In the genomic region with DNA sequence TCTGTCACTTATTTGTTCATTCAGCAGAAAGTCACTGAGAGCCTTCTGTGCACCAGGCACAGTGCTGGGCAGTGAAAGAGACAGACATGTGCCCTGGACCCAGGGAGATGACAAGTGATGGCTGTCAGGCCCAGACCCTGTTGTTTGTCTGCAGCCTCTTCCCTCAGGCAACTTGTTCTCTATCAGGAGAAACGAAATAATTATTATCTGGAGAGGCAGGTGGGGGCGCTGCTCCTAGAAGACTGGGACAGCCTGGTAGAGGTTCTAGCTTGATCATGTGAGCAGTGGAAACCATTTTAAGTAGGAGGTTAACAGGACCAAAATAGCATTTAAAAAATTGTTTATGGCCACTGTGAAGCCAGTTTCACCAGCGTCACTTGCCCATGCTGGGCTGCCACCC, we compare ENCODE assay signal across 8 cellular contexts. TPM values are rescaled to one million over a fixed set of nuclear protein-coding genes. Genes with fewer than 3 reads are reported as not detected.
DNase-seq lines count a peak whose midpoint lies in the region; ATAC-seq and TF ChIP-seq lines count a peak whose summit lies in the region.
"Not testable (repeated sequence)": the region's sequence is repeated elsewhere in the genome, so short reads cannot be mapped to it uniquely, and the experiment has no call there.

No MANE protein-coding gene starts in this region.

- not testable (repeated sequence) for H3K36me3 ChIP-seq in CD4-positive, CD25-positive, alpha-beta regulatory T cell (ENCODE audit: control insufficient read depth, insufficient read depth, low read length); Loucy (ENCODE audit: insufficient read depth, low read length); endodermal cell (ENCODE audit: control insufficient read depth, insufficient read depth, low read length)

- H3F3A ChIP-seq in Loucy (ENCODE audit: low read depth) = not testable (repeated sequence)

- H4K20me1 ChIP-seq in Loucy (ENCODE audit: insufficient read depth, low read length, poor library complexity, severe bottlenecking) = not testable (repeated sequence)

- peak overlapping the region; percentile 86 for H3K4me2 ChIP-seq in Loucy (ENCODE audit: low read depth, low read length, poor library complexity, severe bottlenecking)

- peaks cover 32% of the 10 kb centered on the region for H3K79me2 ChIP-seq in Loucy (ENCODE audit: insufficient read depth, low read length)

- H3K27me3 ChIP-seq in CD4-positive, CD25-positive, alpha-beta regulatory T cell (ENCODE audit: control insufficient read depth, insufficient read depth, low read length); Loucy (ENCODE audit: insufficient read depth, low read length, poor library complexity, severe bottlenecking); endodermal cell (ENCODE audit: control insufficient read depth, insufficient read depth, low read length, poor library complexity, severe bottlenecking): not testable (repeated sequence)

- not testable (repeated sequence) for H3K27me3 Mint-ChIP-seq in CD4-positive, CD25-positive, alpha-beta regulatory T cell; activated naive CD8-positive, alpha-beta T cell; mesothelial cell of epicardium (ENCODE audit: low read depth); progenitor cell of endocrine pancreas
- peaks cover 10% of the 10 kb centered on the region for H3K27me3 Mint-ChIP-seq in endodermal cell (ENCODE audit: insufficient read depth)

- not testable (repeated sequence) for H3K9me2 ChIP-seq in Loucy (replicated peaks; ENCODE audit: low read depth, low read length)

- not testable (repeated sequence) for H3K9ac ChIP-seq in Loucy (ENCODE audit: low read depth, low read length, poor library complexity, severe bottlenecking); endodermal cell (ENCODE audit: extremely low read depth, low read length, poor library complexity, severe bottlenecking)

- not testable (repeated sequence) for H3K9me3 ChIP-seq in CD4-positive, CD25-positive, alpha-beta regulatory T cell (ENCODE audit: control insufficient read depth in 2 of 2, low read length in 2 of 2); Loucy (ENCODE audit: insufficient read depth, low read depth, low read length); endodermal cell (ENCODE audit: control insufficient read depth, low read length)

- not testable (repeated sequence) for DNase-seq in CD4-positive, CD25-positive, alpha-beta regulatory T cell; GM12864 (ENCODE audit: low read depth); mesothelial cell of epicardium (ENCODE audit: low spot score in 2 of 2, unreplicated experiment in 2 of 2); progenitor cell of endocrine pancreas (ENCODE audit: low spot score, unreplicated experiment)
- DNase-seq in RKO (ENCODE audit: low spot score) = peak; percentile 12
- DNase-seq in endodermal cell = peak; percentile 70

- H3K4me1 ChIP-seq in CD4-positive, CD25-positive, alpha-beta regulatory T cell (ENCODE audit: control insufficient read depth, insufficient read depth, low read length, poor library complexity, severe bottlenecking) = peaks cover 19% of the 10 kb centered on the region
- H3K4me1 ChIP-seq in Loucy (ENCODE audit: insufficient read depth, low read length, poor library complexity, severe bottlenecking) = peaks cover 16% of the 10 kb centered on the region
- not testable (repeated sequence) for H3K4me1 ChIP-seq in endodermal cell (ENCODE audit: control insufficient read depth, insufficient read depth, low read length)

- not testable (repeated sequence) for H2AFZ ChIP-seq in Loucy (ENCODE audit: low read length)

- H3K4me1 Mint-ChIP-seq in CD4-positive, CD25-positive, alpha-beta regulatory T cell = peaks cover 12 to 36% (median 27%) of the 10 kb centered on the region in 4 donors
- H3K4me1 Mint-ChIP-seq in activated naive CD8-positive, alpha-beta T cell (ENCODE audit: low read depth) = peaks cover 21% of the 10 kb centered on the region
- not testable (repeated sequence) for H3K4me1 Mint-ChIP-seq in endodermal cell
- peaks cover 19% of the 10 kb centered on the region for H3K4me1 Mint-ChIP-seq in mesothelial cell of epicardium
- H3K4me1 Mint-ChIP-seq in progenitor cell of endocrine pancreas (ENCODE audit: low read depth) = peaks cover 17% of the 10 kb centered on the region

- H3K9me3 Mint-ChIP-seq in CD4-positive, CD25-positive, alpha-beta regulatory T cell; activated naive CD8-positive, alpha-beta T cell (ENCODE audit: low read depth); endodermal cell; mesothelial cell of epicardium; progenitor cell of endocrine pancreas (ENCODE audit: low read depth): not testable (repeated sequence)

- TF ChIP-seq CTCF in GM12864 (IDR thresholded peaks at IDR 0.05; ENCODE audit: low read depth, low read length, missing control alignments) (peak; percentile 4), Loucy (conservative IDR thresholded peaks at IDR 0.05; ENCODE audit: low read length) (peak; percentile 42), endodermal cell (conservative IDR thresholded peaks at IDR 0.05) (peak; percentile 33)
- TF ChIP-seq CTCF in mesothelial cell of epicardium (IDR thresholded peaks at IDR 0.05; ENCODE audit: unreplicated experiment); progenitor cell of endocrine pancreas (IDR thresholded peaks at IDR 0.05; ENCODE audit: unreplicated experiment): not testable (repeated sequence)

- 86 to 89% methylated on average over 1 to 3 of the region's 3 CpGs for WGBS in endodermal cell (ENCODE audit: insufficient coverage in 1 of 2, insufficient read length in 1 of 2), 2 experiments

- ATAC-seq in CD4-positive, CD25-positive, alpha-beta regulatory T cell (ENCODE audit: low read depth in 2 of 2) = not testable (repeated sequence)

- not testable (repeated sequence) for H3K4me3 ChIP-seq in CD4-positive, CD25-positive, alpha-beta regulatory T cell (ENCODE audit: low read depth, low read length); GM12864 (ENCODE audit: low read depth, low read length); endodermal cell (ENCODE audit: low read length)
- peak overlapping the region; percentile 25 for H3K4me3 ChIP-seq in Loucy (ENCODE audit: low read length, poor library complexity, severe bottlenecking)

- H3K4me3 Mint-ChIP-seq in CD4-positive, CD25-positive, alpha-beta regulatory T cell = peak overlapping the region in 3 of 4 donors; percentile 50 to 95 (median 63)
- peak overlapping the region; percentile 56 for H3K4me3 Mint-ChIP-seq in activated naive CD8-positive, alpha-beta T cell
- not testable (repeated sequence) for H3K4me3 Mint-ChIP-seq in endodermal cell
- H3K4me3 Mint-ChIP-seq in mesothelial cell of epicardium = peak overlapping the region; percentile 38
- H3K4me3 Mint-ChIP-seq in progenitor cell of endocrine pancreas (ENCODE audit: low read depth) = peak overlapping the region; percentile 42

- peaks cover 17% of the 10 kb centered on the region for H3K36me3 Mint-ChIP-seq in CD4-positive, CD25-positive, alpha-beta regulatory T cell
- H3K36me3 Mint-ChIP-seq in activated naive CD8-positive, alpha-beta T cell; mesothelial cell of epicardium; progenitor cell of endocrine pancreas (ENCODE audit: insufficient read depth): not testable (repeated sequence)
- H3K36me3 Mint-ChIP-seq in endodermal cell (ENCODE audit: low read depth) = peaks cover 19% of the 10 kb centered on the region

- not testable (repeated sequence) for H3K27ac ChIP-seq in CD4-positive, CD25-positive, alpha-beta regulatory T cell (ENCODE audit: insufficient read depth, low read length, poor library complexity, severe bottlenecking); endodermal cell (ENCODE audit: low read depth, low read length)

- H3K27ac Mint-ChIP-seq in CD4-positive, CD25-positive, alpha-beta regulatory T cell; activated naive CD8-positive, alpha-beta T cell; endodermal cell; mesothelial cell of epicardium; progenitor cell of endocrine pancreas: not testable (repeated sequence)

RNA-seq across cellular contexts. Expression of a gene that starts 2.2 kb away (rescaled TPM):
- total RNA-seq in CD4-positive, CD25-positive, alpha-beta regulatory T cell = 24.1 TPM
- polyA plus RNA-seq in CD4-positive, CD25-positive, alpha-beta regulatory T cell = 10 to 100 TPM in 3 of 4 donors, 1 to 10 TPM in 1; 9.1 to 23.6 (median 15.0) TPM
- total RNA-seq in endodermal cell = 10 to 100 TPM; 45.2 to 49.4 TPM
- 38.3 TPM for polyA plus RNA-seq in endodermal cell (2013, experiment 1 of 2)
- 31.3 TPM for polyA plus RNA-seq in endodermal cell (2013, experiment 2 of 2)
- 43.3 to 45.2 TPM (median 43.5 TPM) in 3 replicates for total RNA-seq in mesothelial cell of epicardium
- 28.8 and 31.1 TPM in 2 replicates for total RNA-seq in progenitor cell of endocrine pancreas
